8 cellular contexts compared by ENCODE assay signal in the genomic region with DNA sequence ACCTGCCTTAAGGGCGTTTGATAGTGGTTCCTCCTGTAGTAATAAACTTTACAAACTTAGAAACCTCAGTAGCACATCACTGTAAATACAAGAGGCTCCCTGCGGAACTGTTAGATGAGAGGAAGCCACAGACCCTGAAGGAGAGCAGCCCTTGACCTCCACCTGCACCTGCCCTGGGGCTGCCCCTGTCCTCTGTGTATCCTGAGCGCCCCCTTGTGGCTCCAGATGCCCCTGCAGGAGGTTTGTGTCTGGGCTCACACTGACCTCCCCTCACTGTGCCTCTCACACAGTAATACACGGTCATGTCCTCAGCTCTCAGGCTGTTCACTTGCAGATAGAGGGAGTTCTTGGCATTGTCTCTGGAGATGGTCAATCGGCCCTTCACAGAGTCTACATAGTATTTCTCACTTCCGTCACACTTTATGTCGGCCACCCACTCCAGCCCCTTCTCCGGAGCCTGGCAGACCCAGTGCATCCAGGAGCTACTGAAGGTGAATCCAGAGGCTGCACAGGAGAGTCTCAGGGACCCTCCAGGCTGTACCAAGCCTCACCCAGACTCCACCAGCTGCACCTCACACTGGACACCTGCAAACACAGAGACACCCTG.
DNase-seq lines count a peak whose midpoint lies in the region; ATAC-seq and TF ChIP-seq lines count a peak whose summit lies in the region.
"Had no signal": no experiment of that assay in that cellular context is flagged by ENCODE, and none has a peak within 500 bp of the region (broad histone marks: within the 10 kb centered on the region; RNA-seq: fewer than 3 reads in every experiment).

No MANE protein-coding gene starts in this region.

- no peaks in the 10 kb centered on the region for H3K79me2 ChIP-seq in Loucy (ENCODE audit: insufficient read depth, low read length)

- H3K4me3 ChIP-seq in Loucy (ENCODE audit: low read length, poor library complexity, severe bottlenecking) (peak overlapping the region; percentile 2), heart right ventricle (no peak overlapping the region)

- TF ChIP-seq CTCF in Loucy (conservative IDR thresholded peaks at IDR 0.05; ENCODE audit: low read length), result peak; percentile 99
- peak in 6 of 9 donors; percentile 15 to 64 (median 38) for TF ChIP-seq CTCF in heart right ventricle (IDR thresholded peaks at IDR 0.05)

- H3K4me3 Mint-ChIP-seq in stimulated activated effector memory CD8-positive, alpha-beta T cell treated with anti-CD3 and anti-CD28 coated beads, Interleukin-12 subunit alpha, Interleukin-12 subunit beta, amount 100 ng/mL, for 72 hours, result no peak overlapping the region
- H3K4me3 Mint-ChIP-seq: T-helper 1 cell treated with Interleukin-12 subunit alpha and Interleukin-12 subunit beta and Interleukin-4 antibody, amounts not matched to agents 30 μg/mL and 1 μg/mL, for 36 hours had no signal

- intact Hi-C loops in heart right ventricle (cut with DNase I), result no loop called here

- H3K27ac ChIP-seq in heart right ventricle, result no peak overlapping the region

- no peaks in the 10 kb centered on the region for H3F3A ChIP-seq in Loucy (ENCODE audit: low read depth)

- H3K9ac ChIP-seq in Loucy (ENCODE audit: low read depth, low read length, poor library complexity, severe bottlenecking), result peak overlapping the region; percentile 62

- H3K4me1 ChIP-seq in Loucy (ENCODE audit: insufficient read depth, low read length, poor library complexity, severe bottlenecking) (peaks cover 71% of the 10 kb centered on the region), heart right ventricle (no peaks in the 10 kb centered on the region)

- no peaks in the 10 kb centered on the region for H3K36me3 ChIP-seq in Loucy (ENCODE audit: insufficient read depth, low read length)
- no peaks in the 10 kb centered on the region for H3K36me3 ChIP-seq in heart right ventricle

- peak overlapping the region; percentile 40; the same call in 1 of the 2 replicates for H2AFZ ChIP-seq in Loucy (ENCODE audit: low read length)

- 51 to 59% methylated on average over 8 of the region's 8 CpGs for WGBS in heart right ventricle, 2 donors

- H3K9me2 ChIP-seq in Loucy (replicated peaks; ENCODE audit: low read depth, low read length), result no peaks in the 10 kb centered on the region

- peak overlapping the region; percentile 29 for H3K4me2 ChIP-seq in Loucy (ENCODE audit: low read depth, low read length, poor library complexity, severe bottlenecking)

- H3K9me3 Mint-ChIP-seq in stimulated activated effector memory CD8-positive, alpha-beta T cell treated with anti-CD3 and anti-CD28 coated beads, Interleukin-12 subunit alpha, Interleukin-12 subunit beta, amount 100 ng/mL, for 72 hours, result no peaks in the 10 kb centered on the region
- H3K9me3 Mint-ChIP-seq: T-helper 1 cell treated with Interleukin-12 subunit alpha and Interleukin-12 subunit beta and Interleukin-4 antibody, amounts not matched to agents 30 μg/mL and 1 μg/mL, for 36 hours had no signal

- H3K27ac Mint-ChIP-seq in stimulated activated effector memory CD8-positive, alpha-beta T cell treated with anti-CD3 and anti-CD28 coated beads, Interleukin-12 subunit alpha, Interleukin-12 subunit beta, amount 100 ng/mL, for 72 hours, result no peak overlapping the region
- H3K27ac Mint-ChIP-seq: T-helper 1 cell treated with Interleukin-12 subunit alpha and Interleukin-12 subunit beta and Interleukin-4 antibody, amounts not matched to agents 30 μg/mL and 1 μg/mL, for 36 hours had no signal

- ATAC-seq in GM18868 (IDR thresholded peaks at IDR 0.05; ENCODE audit: unreplicated experiment), result peak; percentile 60
- ATAC-seq in heart right ventricle, result no peak
- peak; percentile 84 for ATAC-seq in stimulated activated effector memory CD8-positive, alpha-beta T cell treated with anti-CD3 and anti-CD28 coated beads, Interleukin-12 subunit alpha, Interleukin-12 subunit beta, amount 100 ng/mL, for 72 hours
- ATAC-seq in GM19324 (IDR thresholded peaks at IDR 0.05; ENCODE audit: low FRiP score, unreplicated experiment), result no peak

- peaks cover 11% of the 10 kb centered on the region for H3K4me1 Mint-ChIP-seq in stimulated activated effector memory CD8-positive, alpha-beta T cell treated with anti-CD3 and anti-CD28 coated beads, Interleukin-12 subunit alpha, Interleukin-12 subunit beta, amount 100 ng/mL, for 72 hours

- H3K27me3 ChIP-seq in Loucy (ENCODE audit: insufficient read depth, low read length, poor library complexity, severe bottlenecking), result no peaks in the 10 kb centered on the region
- H3K27me3 ChIP-seq in heart right ventricle, result peaks cover 0 to 36% (median 16%) of the 10 kb centered on the region in 7 donors

- DNase-seq in activated CD4-positive, alpha-beta T cell treated with anti-CD3 and anti-CD28 coated beads for 48 hours, result peak; percentile 81
- no peak for DNase-seq in heart right ventricle
- peak; percentile 65 to 85 for DNase-seq in stimulated activated effector memory CD8-positive, alpha-beta T cell treated with anti-CD3 and anti-CD28 coated beads, Interleukin-12 subunit alpha, Interleukin-12 subunit beta, amount 100 ng/mL, for 72 hours (ENCODE audit: low spot score in 2 of 2)
- DNase-seq in COR-L47 (lab: John Stamatoyannopoulos, UW), result no peak

- H4K20me1 ChIP-seq in Loucy (ENCODE audit: insufficient read depth, low read length, poor library complexity, severe bottlenecking), result no peaks in the 10 kb centered on the region

- H3K9me3 ChIP-seq in Loucy (ENCODE audit: insufficient read depth, low read depth, low read length), result no peaks in the 10 kb centered on the region
- no peaks in the 10 kb centered on the region for H3K9me3 ChIP-seq in heart right ventricle

- peaks cover 6% of the 10 kb centered on the region for H3K36me3 Mint-ChIP-seq in stimulated activated effector memory CD8-positive, alpha-beta T cell treated with anti-CD3 and anti-CD28 coated beads, Interleukin-12 subunit alpha, Interleukin-12 subunit beta, amount 100 ng/mL, for 72 hours

Comparison
In these comparisons a context has a peak if more than half of its experiments do, and no peak if none do; other contexts are left out.
1. ATAC-seq: peak in GM18868 (single experiment) and stimulated activated effector memory CD8-positive, alpha-beta T cell treated with anti-CD3 and anti-CD28 coated beads, Interleukin-12 subunit alpha, Interleukin-12 subunit beta, amount 100 ng/mL, for 72 hours (single experiment); none in heart right ventricle (0 of 8) and GM19324 (single experiment).
2. DNase-seq: peak in activated CD4-positive, alpha-beta T cell treated with anti-CD3 and anti-CD28 coated beads for 48 hours (single experiment) and stimulated activated effector memory CD8-positive, alpha-beta T cell treated with anti-CD3 and anti-CD28 coated beads, Interleukin-12 subunit alpha, Interleukin-12 subunit beta, amount 100 ng/mL, for 72 hours (2 of 2); none in heart right ventricle (0 of 2) and COR-L47 (single experiment).